ENCODE assay signal across 19 cellular contexts in genomic region chr10:964321-964987, GRCh38.
"Had no signal": no experiment of that assay in that cellular context is flagged by ENCODE, and none has a peak within 500 bp of the region (broad histone marks: within the 10 kb centered on the region; RNA-seq: fewer than 3 reads in every experiment).

No MANE protein-coding gene starts in this region.

- H3K27me3 ChIP-seq: gastrocnemius medialis, heart left ventricle, suprapubic skin had no signal

- DNase-seq: activated CD4-positive, alpha-beta T cell treated with anti-CD3 and anti-CD28 coated beads for 1 hour; activated T-cell treated with anti-CD3 and anti-CD28 coated beads, Interleukin-2, amount 50 U/mL, for 72 hours; amniotic stem cell; dermis blood vessel endothelial cell; effector memory CD4-positive, alpha-beta T cell; esophagus squamous epithelium; gastrocnemius medialis; heart left ventricle; mesendoderm; naive thymus-derived CD8-positive, alpha-beta T cell; stimulated activated CD4-positive, alpha-beta T cell treated with anti-CD3 and anti-CD28 coated beads, Interleukin-12 subunit alpha, Interleukin-12 subunit beta, amount 100 ng/mL, for 4 hours; stimulated activated CD4-positive, alpha-beta T cell treated with anti-CD3 and anti-CD28 coated beads, Interleukin-2, amount 100 ng/mL, for 24 hours; SW 1271; T-helper 2 cell; trophoblast cell had no signal

- H3K27ac ChIP-seq: gastrocnemius medialis, heart left ventricle, suprapubic skin, VCaP had no signal

- H3K36me3 Mint-ChIP-seq: activated naive CD8-positive, alpha-beta T cell; naive thymus-derived CD8-positive, alpha-beta T cell had no signal

- H3K4me1 ChIP-seq: gastrocnemius medialis, heart left ventricle, suprapubic skin had no signal

- H3K4me3 ChIP-seq: esophagus squamous epithelium, gastrocnemius medialis, heart left ventricle, suprapubic skin had no signal

- H3K4me3 Mint-ChIP-seq: activated naive CD8-positive, alpha-beta T cell; activated T-cell treated with anti-CD3 and anti-CD28 coated beads, Interleukin-2, amount 50 U/mL, for 72 hours; naive thymus-derived CD8-positive, alpha-beta T cell; stimulated activated naive CD8-positive, alpha-beta T cell treated with anti-CD3 and anti-CD28 coated beads, Interleukin-15, Interleukin-2, amounts not matched to agents 100 ng/mL and 50 ng/mL, for 24 hours had no signal

- H3K27ac Mint-ChIP-seq: activated naive CD8-positive, alpha-beta T cell; activated T-cell treated with anti-CD3 and anti-CD28 coated beads, Interleukin-2, amount 50 U/mL, for 72 hours; stimulated activated naive CD8-positive, alpha-beta T cell treated with anti-CD3 and anti-CD28 coated beads, Interleukin-15, Interleukin-2, amounts not matched to agents 100 ng/mL and 50 ng/mL, for 24 hours had no signal

- H3K36me3 ChIP-seq: esophagus squamous epithelium, gastrocnemius medialis, heart left ventricle, suprapubic skin had no signal

- H3K9me3 ChIP-seq: esophagus squamous epithelium, gastrocnemius medialis, heart left ventricle, suprapubic skin had no signal
